ENCODE assay signal across 10 cellular contexts in the genomic region with DNA sequence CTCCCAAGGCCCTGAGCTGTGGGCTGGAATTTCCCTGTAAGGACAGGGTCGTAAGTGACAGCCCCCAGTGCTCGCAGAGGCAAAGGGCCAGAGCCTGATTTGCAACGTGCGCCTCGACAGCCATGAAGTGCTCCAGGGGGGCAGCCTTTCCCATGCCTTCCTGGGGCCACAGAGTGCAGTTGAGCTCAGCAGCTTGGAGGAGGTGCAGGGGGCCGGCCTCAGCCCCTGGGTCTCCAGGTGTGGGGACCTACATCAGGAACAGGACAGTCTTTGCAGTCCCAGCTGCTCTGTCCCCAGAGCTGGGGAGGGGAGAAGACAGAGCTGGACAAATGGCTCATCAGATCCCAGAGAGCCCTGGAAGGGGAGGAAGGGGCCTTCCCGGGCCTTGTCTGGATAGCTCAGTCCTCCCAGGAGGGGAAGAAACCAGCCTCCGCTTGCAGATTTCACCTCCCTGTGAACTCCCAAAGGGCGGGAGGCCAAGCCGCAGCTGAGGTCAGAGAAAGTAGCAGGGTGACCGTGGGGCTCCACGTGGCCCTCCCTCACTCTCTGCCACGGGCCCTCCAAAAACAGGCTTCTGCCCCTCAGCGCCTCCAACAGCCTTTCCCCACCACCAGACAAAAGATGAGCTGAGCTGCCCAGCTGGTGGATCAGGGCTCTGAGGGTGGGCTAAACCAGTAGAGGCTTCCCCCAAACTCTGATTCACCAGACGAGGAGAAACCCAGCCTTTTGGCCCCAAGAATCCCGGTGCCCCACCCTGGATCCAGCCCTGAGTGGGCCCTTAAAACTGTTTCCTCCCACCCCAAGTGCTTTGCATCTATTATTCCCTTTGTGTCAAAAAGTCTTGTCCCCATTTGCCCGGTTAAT.
DNase-seq lines count a peak whose midpoint lies in the region; ATAC-seq and TF ChIP-seq lines count a peak whose summit lies in the region.
"Had no signal": no experiment of that assay in that cellular context is flagged by ENCODE, and none has a peak within 500 bp of the region (broad histone marks: within the 10 kb centered on the region; RNA-seq: fewer than 3 reads in every experiment).

No MANE protein-coding gene starts in this region.

- CTCF ChIA-PET in activated CD8-positive, alpha-beta T cell treated with anti-CD3 and anti-CD28 coated beads, Interleukin-2, amount 10 ng/mL, durations not matched to agents 7 days and 5 days (lab: Charles Lee): interaction anchor here (1.0 kb wide), 1 partner anchor 60 kb away, joined by 3 read pairs; no protein-coding TSS in a partner anchor

- no peak for TF ChIP-seq CTCF in gastroesophageal sphincter (IDR thresholded peaks at IDR 0.05)

- no peak for TF ChIP-seq POLR2A in gastroesophageal sphincter (IDR thresholded peaks at IDR 0.05)

- WGBS in gastroesophageal sphincter (ENCODE audit: low coverage in 1 of 2), 2 donors: 60 to 69% methylated on average over 3 to 6 of the region's 17 CpGs

- H2AFZ ChIP-seq in neuron (ENCODE audit: low read depth, low read length): peak overlapping the region; percentile 62

- no peak overlapping the region for H3K27ac Mint-ChIP-seq in activated CD8-positive, alpha-beta T cell treated with anti-CD3 and anti-CD28 coated beads, Interleukin-2, amount 10 ng/mL, durations not matched to agents 7 days and 5 days

- H3K4me1 Mint-ChIP-seq in activated CD8-positive, alpha-beta T cell treated with anti-CD3 and anti-CD28 coated beads, Interleukin-2, amount 10 ng/mL, durations not matched to agents 7 days and 5 days (ENCODE audit: low read depth): peaks cover 16% of the 10 kb centered on the region

- H3K36me3 ChIP-seq in SJCRH30 (no peaks in the 10 kb centered on the region), gastroesophageal sphincter (no peaks in the 10 kb centered on the region), neuron (ENCODE audit: insufficient read depth, low read length) (no peaks in the 10 kb centered on the region)
- H3K36me3 ChIP-seq: neutrophil had no signal

- H3K27me3 ChIP-seq in SJCRH30 (no peaks in the 10 kb centered on the region), gastroesophageal sphincter (no peaks in the 10 kb centered on the region), neuron (ENCODE audit: insufficient read depth, low read length) (no peaks in the 10 kb centered on the region)

- peak overlapping the region; percentile 11 for H3K27ac ChIP-seq in SJCRH30
- H3K27ac ChIP-seq in gastroesophageal sphincter: peak overlapping the region; percentile 21 to 88 (median 87)
- H3K27ac ChIP-seq: epithelial cell of prostate, neutrophil had no signal

- H3K4me3 ChIP-seq in SJCRH30: no peak overlapping the region
- no peak overlapping the region for H3K4me3 ChIP-seq in gastroesophageal sphincter
- H3K4me3 ChIP-seq in neuron (ENCODE audit: low read length): no peak overlapping the region

- ATAC-seq in gastroesophageal sphincter (no peak), GM21717 (IDR thresholded peaks at IDR 0.05; ENCODE audit: unreplicated experiment) (no peak)
- no peak for ATAC-seq in activated CD8-positive, alpha-beta T cell treated with anti-CD3 and anti-CD28 coated beads, Interleukin-2, amount 10 ng/mL, durations not matched to agents 7 days and 5 days

- H3K9me3 ChIP-seq in SJCRH30 (replicated peaks): peaks cover under 1% of the 10 kb centered on the region; the same call in 1 of the 2 replicates
- H3K9me3 ChIP-seq in gastroesophageal sphincter: no peaks in the 10 kb centered on the region
- H3K9me3 ChIP-seq in neuron (ENCODE audit: low read length): no peaks in the 10 kb centered on the region
- H3K9me3 ChIP-seq: neutrophil had no signal

- peaks cover 10% of the 10 kb centered on the region for H3K36me3 Mint-ChIP-seq in activated CD8-positive, alpha-beta T cell treated with anti-CD3 and anti-CD28 coated beads, Interleukin-2, amount 10 ng/mL, durations not matched to agents 7 days and 5 days (ENCODE audit: low read depth)

- peaks cover 18% of the 10 kb centered on the region for H3K4me1 ChIP-seq in SJCRH30
- H3K4me1 ChIP-seq in gastroesophageal sphincter: peaks cover 0 to 40% (median 15%) of the 10 kb centered on the region in 3 donors
- H3K4me1 ChIP-seq in neuron (ENCODE audit: insufficient read depth, low read length): peaks cover 21% of the 10 kb centered on the region

- no peak for TF ChIP-seq EP300 in gastroesophageal sphincter (IDR thresholded peaks at IDR 0.05)

- DNase-seq in AG08396 (ENCODE audit: low spot score) (peak; percentile 63), SJCRH30 (peak; percentile 77 to 85), NCI-H1436 treated with DMSO at 0.1 percent for 48 hours (lab: John Stamatoyannopoulos, UW) (no peak), dermis blood vessel endothelial cell (no peak)
- no peak for DNase-seq in activated CD8-positive, alpha-beta T cell treated with anti-CD3 and anti-CD28 coated beads, Interleukin-2, amount 10 ng/mL, durations not matched to agents 7 days and 5 days

- H3K9me3 Mint-ChIP-seq in activated CD8-positive, alpha-beta T cell treated with anti-CD3 and anti-CD28 coated beads, Interleukin-2, amount 10 ng/mL, durations not matched to agents 7 days and 5 days (ENCODE audit: insufficient read depth): peaks cover 10% of the 10 kb centered on the region

- POLR2A ChIA-PET in activated CD8-positive, alpha-beta T cell treated with anti-CD3 and anti-CD28 coated beads, Interleukin-2, amount 10 ng/mL, durations not matched to agents 7 days and 5 days (lab: Charles Lee): no interaction called here

- no peak overlapping the region for H3K4me3 Mint-ChIP-seq in activated CD8-positive, alpha-beta T cell treated with anti-CD3 and anti-CD28 coated beads, Interleukin-2, amount 10 ng/mL, durations not matched to agents 7 days and 5 days

- H3K27me3 Mint-ChIP-seq in activated CD8-positive, alpha-beta T cell treated with anti-CD3 and anti-CD28 coated beads, Interleukin-2, amount 10 ng/mL, durations not matched to agents 7 days and 5 days (ENCODE audit: low read depth): peaks cover 4% of the 10 kb centered on the region

Comparison
In these comparisons a context has a peak if more than half of its experiments do, and no peak if none do; other contexts are left out.
1. DNase-seq: peak in AG08396 (single experiment) and SJCRH30 (2 of 2); none in NCI-H1436 treated with DMSO at 0.1 percent for 48 hours (single experiment), dermis blood vessel endothelial cell (single experiment) and activated CD8-positive, alpha-beta T cell treated with anti-CD3 and anti-CD28 coated beads, Interleukin-2, amount 10 ng/mL, durations not matched to agents 7 days and 5 days (single experiment).